Comparison of ENCODE assay signal across 1 cellular context in genomic region chr6:44203955-44204354, GRCh38.
TF ChIP-seq lines count a peak whose summit lies in the region.

No MANE protein-coding gene starts in this region.

TF ChIP-seq in K562, 482 proteins besides CTCF, POLR2A, EP300 and RAD21 (continued from another document and continues in another):
- TF ChIP-seq ZNF407 (IDR thresholded peaks at IDR 0.05; ENCODE audit: low read depth) (no peak), TSHZ1 (CRISPR knock-in tag; IDR thresholded peaks at IDR 0.05) (no peak), PHF8 (IDR thresholded peaks at IDR 0.05; ENCODE audit: borderline replicate concordance, low read length) (no peak), ARID3B (CRISPR knock-in tag; IDR thresholded peaks at IDR 0.05; ENCODE audit: borderline replicate concordance) (no peak), CHD2 (IDR thresholded peaks at IDR 0.05; ENCODE audit: low read depth, low read length) (no peak), POU5F1 (IDR thresholded peaks at IDR 0.05; ENCODE audit: borderline replicate concordance, low read depth, low read length, partially characterized antibody) (no peak), ZNF518B (CRISPR knock-in tag; IDR thresholded peaks at IDR 0.05) (no peak), MEF2D (tag; conservative IDR thresholded peaks at IDR 0.05; ENCODE audit: low read depth) (no peak), RAD51 (IDR thresholded peaks at IDR 0.05; ENCODE audit: borderline replicate concordance, low read depth) (no peak), DIDO1 (tag; IDR thresholded peaks at IDR 0.05; ENCODE audit: low read depth) (no peak), STAG1 (CRISPR knock-in tag; IDR thresholded peaks at IDR 0.05; ENCODE audit: borderline replicate concordance) (no peak), CREB1 (IDR thresholded peaks at IDR 0.05) (no peak), CREB1 (CRISPR knock-in tag; IDR thresholded peaks at IDR 0.05) (no peak), ZNF696 (CRISPR knock-in tag; conservative IDR thresholded peaks at IDR 0.05) (no peak), NR1H2 (CRISPR knock-in tag; IDR thresholded peaks at IDR 0.05) (no peak), DACH1 (IDR thresholded peaks at IDR 0.05; ENCODE audit: partially characterized antibody) (no peak), EP400 (IDR thresholded peaks at IDR 0.05) (no peak), MEF2A (IDR thresholded peaks at IDR 0.05; ENCODE audit: control insufficient read depth, low read depth, low read length) (no peak), PHTF2 (CRISPR knock-in tag; IDR thresholded peaks at IDR 0.05) (no peak), GATAD2A (IDR thresholded peaks at IDR 0.05) (0 out of 2 replicates have a peak, but pooled peaks have one; percentile 18), COPS2 (conservative IDR thresholded peaks at IDR 0.05) (no peak), ZNF668 (CRISPR knock-in tag; IDR thresholded peaks at IDR 0.05) (no peak), CEBPB (tag; IDR thresholded peaks at IDR 0.05) (peak; percentile 34; the same call in 1 of the 2 replicates), POLR2G (IDR thresholded peaks at IDR 0.05; ENCODE audit: low read depth, low read length) (no peak), UBTF (IDR thresholded peaks at IDR 0.05; ENCODE audit: borderline replicate concordance in 1 of 2, low read depth in 2 of 2, low read length in 2 of 2) (no peak), HDAC6 (IDR thresholded peaks at IDR 0.05; ENCODE audit: low read depth, low read length) (no peak), ZNF639 (CRISPR knock-in tag; conservative IDR thresholded peaks at IDR 0.05 in 1 of 2, IDR thresholded peaks at IDR 0.05 in 1 of 2) (no peak; a peak in 1 of 4 replicates), C11orf30 (IDR thresholded peaks at IDR 0.05; ENCODE audit: low read depth) (peak; percentile 41; the same call in 1 of the 2 replicates), RUNX1 (IDR thresholded peaks at IDR 0.05; ENCODE audit: low read depth) (no peak), ZSCAN32 (CRISPR knock-in tag; IDR thresholded peaks at IDR 0.05) (no peak), ZNF146 (CRISPR knock-in tag; IDR thresholded peaks at IDR 0.05; ENCODE audit: unreplicated experiment) (no peak), ZNF324 (CRISPR knock-in tag; IDR thresholded peaks at IDR 0.05) (no peak), PURB (CRISPR knock-in tag; IDR thresholded peaks at IDR 0.05; ENCODE audit: low read depth) (no peak), KAT8 (IDR thresholded peaks at IDR 0.05; ENCODE audit: low read depth) (no peak), RBM25 (IDR thresholded peaks at IDR 0.05; ENCODE audit: low read depth, low read length, severe bottlenecking) (no peak), YY1 (IDR thresholded peaks at IDR 0.05; ENCODE audit: borderline replicate concordance in 1 of 3, control insufficient read depth in 1 of 3, extremely low read depth in 1 of 3, insufficient read depth in 3 of 3, insufficient read length in 1 of 3, insufficient replicate concordance in 2 of 3, low read depth in 1 of 3, low read length in 2 of 3) (no peak), SRSF3 (IDR thresholded peaks at IDR 0.05; ENCODE audit: insufficient read depth, low read length) (no peak), SIX5 (IDR thresholded peaks at IDR 0.05; ENCODE audit: borderline replicate concordance in 1 of 2, insufficient read depth in 1 of 2, low read depth in 1 of 2, low read length in 2 of 2) (no peak), MTA1 (IDR thresholded peaks at IDR 0.05; ENCODE audit: borderline replicate concordance) (peak; percentile 86), ZFX (CRISPR knock-in tag; IDR thresholded peaks at IDR 0.05) (no peak), HEY1 (CRISPR knock-in tag; IDR thresholded peaks at IDR 0.05; ENCODE audit: borderline replicate concordance) (no peak), ZNF143 (CRISPR knock-in tag; IDR thresholded peaks at IDR 0.05) (no peak), LCOR (CRISPR knock-in tag; IDR thresholded peaks at IDR 0.05) (no peak), NFIX (CRISPR knock-in tag; IDR thresholded peaks at IDR 0.05; ENCODE audit: low read depth) (no peak)
